8 cellular contexts compared by ENCODE assay signal in the genomic region with DNA sequence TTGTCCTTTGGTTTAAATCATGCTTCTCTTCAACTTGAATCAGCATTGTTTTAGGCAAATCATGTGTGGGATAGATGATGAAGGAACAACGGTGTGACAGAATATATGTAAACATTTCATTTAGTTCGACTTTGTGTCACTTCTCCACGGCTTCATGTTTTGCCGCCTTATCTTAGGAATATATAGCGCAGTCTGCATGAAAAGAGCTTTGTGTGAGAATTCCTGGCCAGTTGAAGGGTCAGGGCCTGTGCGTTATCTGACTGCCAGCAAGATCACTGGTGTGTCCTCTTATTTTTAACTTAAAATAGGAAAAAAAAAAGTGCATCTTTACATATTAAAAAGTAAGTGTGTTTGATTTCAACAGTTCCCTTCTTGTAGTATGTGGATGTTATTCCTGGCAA.
DNase-seq lines count a peak whose midpoint lies in the region; ATAC-seq and TF ChIP-seq lines count a peak whose summit lies in the region.

No MANE protein-coding gene starts in this region.

- H3K4me3 Mint-ChIP-seq in activated naive CD8-positive, alpha-beta T cell treated with anti-CD3 and anti-CD28 coated beads, Interleukin-2, amount 10 ng/mL, durations not matched to agents 7 days and 5 days: peak overlapping the region; percentile 35
- H3K4me3 Mint-ChIP-seq in activated naive CD8-positive, alpha-beta T cell treated with anti-CD3 and anti-CD28 coated beads for 36 hours: no peak overlapping the region

- POLR2A ChIA-PET in activated naive CD8-positive, alpha-beta T cell treated with anti-CD3 and anti-CD28 coated beads, Interleukin-2, amount 10 ng/mL, durations not matched to agents 7 days and 5 days (lab: Charles Lee): no interaction called here

- peak overlapping the region; percentile 29 to 36 for H3K4me3 ChIP-seq in cardiac fibroblast (replicated peaks in 1 of 2; ENCODE audit: low read depth in 2 of 2, low read length in 2 of 2)

- no peak overlapping the region for H3K27ac Mint-ChIP-seq in activated naive CD8-positive, alpha-beta T cell treated with anti-CD3 and anti-CD28 coated beads, Interleukin-2, amount 10 ng/mL, durations not matched to agents 7 days and 5 days
- H3K27ac Mint-ChIP-seq in activated naive CD8-positive, alpha-beta T cell treated with anti-CD3 and anti-CD28 coated beads for 36 hours: no peak overlapping the region

- H3K4me1 Mint-ChIP-seq in activated naive CD8-positive, alpha-beta T cell treated with anti-CD3 and anti-CD28 coated beads, Interleukin-2, amount 10 ng/mL, durations not matched to agents 7 days and 5 days: peaks cover 2% of the 10 kb centered on the region
- H3K4me1 Mint-ChIP-seq in activated naive CD8-positive, alpha-beta T cell treated with anti-CD3 and anti-CD28 coated beads for 36 hours: peaks cover 18% of the 10 kb centered on the region

- H3K9me3 Mint-ChIP-seq in activated naive CD8-positive, alpha-beta T cell treated with anti-CD3 and anti-CD28 coated beads, Interleukin-2, amount 10 ng/mL, durations not matched to agents 7 days and 5 days: no peaks in the 10 kb centered on the region
- no peaks in the 10 kb centered on the region for H3K9me3 Mint-ChIP-seq in activated naive CD8-positive, alpha-beta T cell treated with anti-CD3 and anti-CD28 coated beads for 36 hours

- no peaks in the 10 kb centered on the region for H3K36me3 Mint-ChIP-seq in activated naive CD8-positive, alpha-beta T cell treated with anti-CD3 and anti-CD28 coated beads, Interleukin-2, amount 10 ng/mL, durations not matched to agents 7 days and 5 days
- H3K36me3 Mint-ChIP-seq in activated naive CD8-positive, alpha-beta T cell treated with anti-CD3 and anti-CD28 coated beads for 36 hours: no peaks in the 10 kb centered on the region

- H3K27me3 Mint-ChIP-seq in activated naive CD8-positive, alpha-beta T cell treated with anti-CD3 and anti-CD28 coated beads, Interleukin-2, amount 10 ng/mL, durations not matched to agents 7 days and 5 days: peaks cover 15% of the 10 kb centered on the region
- H3K27me3 Mint-ChIP-seq in activated naive CD8-positive, alpha-beta T cell treated with anti-CD3 and anti-CD28 coated beads for 36 hours: peaks cover 4% of the 10 kb centered on the region

- TF ChIP-seq CTCF in cardiac fibroblast (IDR thresholded peaks at IDR 0.05; ENCODE audit: low read depth, low read length): no peak

- no peak for ATAC-seq in activated naive CD8-positive, alpha-beta T cell treated with anti-CD3 and anti-CD28 coated beads, Interleukin-2, amount 10 ng/mL, durations not matched to agents 7 days and 5 days (ENCODE audit: low read depth)

- no peak for DNase-seq in activated naive CD8-positive, alpha-beta T cell treated with anti-CD3 and anti-CD28 coated beads, Interleukin-2, amount 10 ng/mL, durations not matched to agents 7 days and 5 days
- no peak for DNase-seq in activated naive CD8-positive, alpha-beta T cell treated with anti-CD3 and anti-CD28 coated beads for 36 hours
- DNase-seq in cardiac fibroblast (ENCODE audit: low read depth in 2 of 2): peak; percentile 46 to 64
- DNase-seq in medulla oblongata (ENCODE audit: extremely low spot score): peak; percentile 75
- DNase-seq in GM03348 (ENCODE audit: low spot score): no peak
- no peak for DNase-seq in islet precursor cell
- DNase-seq in iPS-NIHi7 (ENCODE audit: extremely low spot score): no peak
- no peak for DNase-seq in SHP77 treated with DMSO at 0.1 percent for 48 hours (lab: John Stamatoyannopoulos, UW)

Comparison
In these comparisons a context has a peak if more than half of its experiments do, and no peak if none do; other contexts are left out.
1. DNase-seq: peak in cardiac fibroblast (2 of 2) and medulla oblongata (single experiment); none in activated naive CD8-positive, alpha-beta T cell treated with anti-CD3 and anti-CD28 coated beads, Interleukin-2, amount 10 ng/mL, durations not matched to agents 7 days and 5 days (single experiment), activated naive CD8-positive, alpha-beta T cell treated with anti-CD3 and anti-CD28 coated beads for 36 hours (single experiment), GM03348 (single experiment), islet precursor cell (single experiment), iPS-NIHi7 (single experiment) and SHP77 treated with DMSO at 0.1 percent for 48 hours (single experiment).